16 cellular contexts compared by ENCODE assay signal in the genomic region with DNA sequence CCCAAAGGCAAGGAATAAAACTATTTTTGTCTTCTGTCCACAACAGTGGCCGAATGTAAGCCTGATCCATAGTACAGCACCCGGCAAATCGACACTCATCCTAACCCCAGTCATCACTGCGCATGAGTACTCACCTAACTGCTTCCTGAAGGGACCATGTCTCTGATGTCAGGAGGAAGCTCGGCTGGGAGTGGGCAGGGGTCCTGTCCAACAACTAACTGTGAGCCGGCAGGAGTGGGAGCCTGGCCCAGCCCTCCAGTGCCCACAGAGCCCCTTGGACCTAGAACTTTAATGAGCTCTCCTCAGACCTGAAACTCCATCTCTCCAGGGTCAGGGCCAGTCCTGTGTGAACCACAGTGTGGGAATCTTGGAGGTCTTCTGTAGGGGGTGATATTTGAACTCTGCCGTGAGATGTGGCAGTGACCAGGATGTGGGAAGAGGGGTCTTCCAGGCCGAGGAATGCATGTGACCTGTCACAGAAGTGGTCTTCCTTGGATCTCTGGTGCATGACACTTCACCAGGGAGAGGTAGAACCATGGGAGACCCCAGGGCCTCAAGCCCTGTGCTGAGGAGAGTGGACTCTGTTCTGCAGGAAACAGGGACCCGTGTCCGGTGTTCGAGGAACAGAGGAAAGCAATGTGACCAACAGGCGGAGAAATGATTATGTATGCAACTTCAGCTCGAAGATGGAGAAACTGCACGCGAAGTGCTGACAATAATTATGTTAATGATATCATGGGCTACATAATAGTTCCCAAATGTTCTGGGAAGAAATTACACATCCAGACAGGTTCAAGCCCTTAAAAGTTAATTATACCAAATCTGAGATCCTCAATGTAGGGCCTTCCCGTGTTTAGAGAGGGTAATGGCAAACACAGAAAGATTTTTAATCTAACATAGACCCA.
DNase-seq lines count a peak whose midpoint lies in the region; ATAC-seq and TF ChIP-seq lines count a peak whose summit lies in the region.
"Had no signal": no experiment of that assay in that cellular context is flagged by ENCODE, and none has a peak within 500 bp of the region (broad histone marks: within the 10 kb centered on the region; RNA-seq: fewer than 3 reads in every experiment).

No MANE protein-coding gene starts in this region.

- peak; percentile 43 for DNase-seq in DMS79 treated with DMSO at 0.1 percent for 48 hours (lab: John Stamatoyannopoulos, UW)
- no peak for DNase-seq in DMS79 (lab: John Stamatoyannopoulos, UW)
- DNase-seq in ecto neural progenitor cell (ENCODE audit: low spot score) = peak; percentile 29
- DNase-seq in posterior vena cava (ENCODE audit: low spot score) = peak; percentile 68
- DNase-seq in islet precursor cell = no peak
- no peak for DNase-seq in AML-193 (lab: John Stamatoyannopoulos, UW)
- no peak for DNase-seq in activated CD8-positive, alpha-beta T cell treated with anti-CD3 and anti-CD28 coated beads for 36 hours
- DNase-seq: CD4-positive, alpha-beta memory T cell; DMS153; HFFc6; IMR-90 had no signal

- H3K4me1 Mint-ChIP-seq in activated CD8-positive, alpha-beta T cell treated with anti-CD3 and anti-CD28 coated beads for 36 hours (ENCODE audit: low read depth) = no peaks in the 10 kb centered on the region
- H3K4me1 Mint-ChIP-seq: CD14-positive monocyte, GM23338 had no signal

- no peaks in the 10 kb centered on the region for H3K36me3 Mint-ChIP-seq in activated CD8-positive, alpha-beta T cell treated with anti-CD3 and anti-CD28 coated beads for 36 hours (ENCODE audit: low read depth)
- H3K36me3 Mint-ChIP-seq: CD14-positive monocyte; CD4-positive, alpha-beta memory T cell had no signal

- no peak overlapping the region for H3K27ac Mint-ChIP-seq in activated CD8-positive, alpha-beta T cell treated with anti-CD3 and anti-CD28 coated beads for 36 hours
- H3K27ac Mint-ChIP-seq: CD14-positive monocyte; CD4-positive, alpha-beta memory T cell; GM23338; HFFc6 had no signal

- CTCF ChIA-PET in activated CD8-positive, alpha-beta T cell treated with anti-CD3 and anti-CD28 coated beads for 36 hours (lab: Charles Lee) = no interaction called here

- POLR2A ChIA-PET in activated CD8-positive, alpha-beta T cell treated with anti-CD3 and anti-CD28 coated beads for 36 hours (lab: Charles Lee) = no interaction called here

- H3K4me3 Mint-ChIP-seq in activated CD8-positive, alpha-beta T cell treated with anti-CD3 and anti-CD28 coated beads for 36 hours = no peak overlapping the region
- H3K4me3 Mint-ChIP-seq: CD14-positive monocyte; CD4-positive, alpha-beta memory T cell; GM23338; HFFc6 had no signal

- H3K27me3 Mint-ChIP-seq in activated CD8-positive, alpha-beta T cell treated with anti-CD3 and anti-CD28 coated beads for 36 hours = no peaks in the 10 kb centered on the region
- H3K27me3 Mint-ChIP-seq: CD4-positive, alpha-beta memory T cell had no signal

- H3K9me3 Mint-ChIP-seq in activated CD8-positive, alpha-beta T cell treated with anti-CD3 and anti-CD28 coated beads for 36 hours = no peaks in the 10 kb centered on the region

- intact Hi-C loops in posterior vena cava (cut with DNase I) = no loop called here
- intact Hi-C loops in activated CD8-positive, alpha-beta T cell treated with anti-CD3 and anti-CD28 coated beads for 36 hours (cut with micrococcal nuclease) = no loop called here

- no peak for TF ChIP-seq CTCF in activated CD8-positive, alpha-beta T cell treated with anti-CD3 and anti-CD28 coated beads for 36 hours (IDR thresholded peaks at IDR 0.05)

- ATAC-seq in activated CD8-positive, alpha-beta T cell treated with anti-CD3 and anti-CD28 coated beads for 36 hours = no peak
- ATAC-seq: A549, GM23338, HCT116, K562 had no signal

Comparison
In these comparisons a context has a peak if more than half of its experiments do, and no peak if none do; other contexts are left out.
1. DNase-seq: peak in DMS79 treated with DMSO at 0.1 percent for 48 hours (single experiment), ecto neural progenitor cell (single experiment) and posterior vena cava (single experiment); none in DMS79 (single experiment), islet precursor cell (single experiment), AML-193 (0 of 2) and activated CD8-positive, alpha-beta T cell treated with anti-CD3 and anti-CD28 coated beads for 36 hours (single experiment).